ENCODE assay signal across 9 cellular contexts in genomic region chr2:37656512-37657423, GRCh38. TPM values are rescaled to one million over a fixed set of nuclear protein-coding genes. Genes with fewer than 3 reads are reported as not detected.
DNase-seq lines count a peak whose midpoint lies in the region; ATAC-seq and TF ChIP-seq lines count a peak whose summit lies in the region.
"Had no signal": no experiment of that assay in that cellular context is flagged by ENCODE, and none has a peak within 500 bp of the region (broad histone marks: within the 10 kb centered on the region; RNA-seq: fewer than 3 reads in every experiment).

No MANE protein-coding gene starts in this region.

- peak overlapping the region; percentile 74 for H3K27ac Mint-ChIP-seq in activated T-helper 17 cell treated with anti-CD3 and anti-CD28 coated beads, Interleukin-2, amount 50 U/mL, for 72 hours

- DNase-seq in cardiac muscle cell (ENCODE audit: low read depth in 1 of 2, low spot score in 1 of 2) (no peak), cardiac septum (ENCODE audit: low spot score) (no peak), right lobe of liver (no peak), upper lobe of left lung (no peak), MV-4-11 (lab: John Stamatoyannopoulos, UW) (no peak), G401 (ENCODE audit: low spot score) (no peak)
- DNase-seq: occipital lobe had no signal

- TF ChIP-seq CTCF in cardiac muscle cell (IDR thresholded peaks at IDR 0.05; ENCODE audit: low read depth, low read length), result no peak
- no peak for TF ChIP-seq CTCF in right lobe of liver (IDR thresholded peaks at IDR 0.05)
- no peak for TF ChIP-seq CTCF in upper lobe of left lung (IDR thresholded peaks at IDR 0.05)

- H3K27me3 ChIP-seq in cardiac muscle cell (no peaks in the 10 kb centered on the region), right lobe of liver (no peaks in the 10 kb centered on the region), upper lobe of left lung (no peaks in the 10 kb centered on the region)

- TF ChIP-seq EP300 in upper lobe of left lung (IDR thresholded peaks at IDR 0.05), result peak in 2 of 4 donors; percentile 70 to 77

- H3K9me3 ChIP-seq in cardiac muscle cell (ENCODE audit: low read depth) (no peaks in the 10 kb centered on the region), right lobe of liver (no peaks in the 10 kb centered on the region), upper lobe of left lung (no peaks in the 10 kb centered on the region)

- no peak overlapping the region for H3K4me3 ChIP-seq in cardiac muscle cell
- H3K4me3 ChIP-seq in right lobe of liver, result no peak overlapping the region
- H3K4me3 ChIP-seq in upper lobe of left lung, result no peak overlapping the region

- peaks cover 83% of the 10 kb centered on the region for H3K36me3 Mint-ChIP-seq in activated T-helper 17 cell treated with anti-CD3 and anti-CD28 coated beads, Interleukin-2, amount 50 U/mL, for 72 hours (ENCODE audit: low read depth)

- no peaks in the 10 kb centered on the region for H3K36me3 ChIP-seq in cardiac muscle cell
- H3K36me3 ChIP-seq in right lobe of liver, result no peaks in the 10 kb centered on the region
- H3K36me3 ChIP-seq in upper lobe of left lung, result no peaks in the 10 kb centered on the region

- H3K4me1 Mint-ChIP-seq in activated T-helper 17 cell treated with anti-CD3 and anti-CD28 coated beads, Interleukin-2, amount 50 U/mL, for 72 hours, result peaks cover 87% of the 10 kb centered on the region

- 64% methylated on average over 11 of the region's 11 CpGs for WGBS in right lobe of liver (ENCODE audit: insufficient coverage, low coverage, low lambda C conversion rate, missing lambda C conversion rate)
- WGBS in upper lobe of left lung, 2 donors, result 27 to 40% methylated on average over 11 of the region's 11 CpGs

- H3K27me3 Mint-ChIP-seq in activated T-helper 17 cell treated with anti-CD3 and anti-CD28 coated beads, Interleukin-2, amount 50 U/mL, for 72 hours, result no peaks in the 10 kb centered on the region

- ATAC-seq in activated T-helper 17 cell treated with anti-CD3 and anti-CD28 coated beads, Interleukin-2, amount 50 U/mL, for 72 hours (replicated peaks), result peak; percentile 51
- ATAC-seq in right lobe of liver (peak; percentile 19 to 71 (median 47)), upper lobe of left lung (ENCODE audit: low FRiP score in 2 of 2) (no peak), GM19351 (IDR thresholded peaks at IDR 0.05; ENCODE audit: unreplicated experiment) (no peak)

- no peak for TF ChIP-seq POLR2A in right lobe of liver (IDR thresholded peaks at IDR 0.05)
- no peak for TF ChIP-seq POLR2A in upper lobe of left lung (IDR thresholded peaks at IDR 0.05)

- H3K4me3 Mint-ChIP-seq in activated T-helper 17 cell treated with anti-CD3 and anti-CD28 coated beads, Interleukin-2, amount 50 U/mL, for 72 hours, result peak overlapping the region; percentile 81

- in situ Hi-C loops in G401 (cut with HindIII; ENCODE audit: low sequenced_read_pairs), result no loop called here

- H3K9me3 Mint-ChIP-seq in activated T-helper 17 cell treated with anti-CD3 and anti-CD28 coated beads, Interleukin-2, amount 50 U/mL, for 72 hours, result peaks cover 4% of the 10 kb centered on the region

- H3K27ac ChIP-seq in cardiac muscle cell (peak overlapping the region; percentile 74), right lobe of liver (peak overlapping the region; percentile 5 to 53 (median 35)), upper lobe of left lung (peak overlapping the region; percentile 53 to 81 (median 77))

- H3K4me1 ChIP-seq in cardiac muscle cell (ENCODE audit: low read depth) (peaks cover 77% of the 10 kb centered on the region), right lobe of liver (peaks cover 0 to 6% (median 0%) of the 10 kb centered on the region in 4 donors), upper lobe of left lung (peaks cover 51 to 68% (median 59%) of the 10 kb centered on the region in 4 donors)

- intact Hi-C loops in cardiac septum (cut with DNase I), result loop anchor here (5.0 to 10.0 kb wide), 2 partner anchors 149 to 218 kb away; no protein-coding TSS in a partner anchor
- intact Hi-C loops in right lobe of liver (cut with DNase I), result no loop called here

RNA-seq across cellular contexts. Expression of gene CDC42EP3, which starts 14.7 kb away (rescaled TPM):
- 36.2 and 39.6 TPM in 2 replicates for total RNA-seq in cardiac muscle cell
- polyA plus RNA-seq in cardiac muscle cell, result 56.7 and 62.3 TPM in 2 replicates
- total RNA-seq in cardiac septum, result 194 TPM
- 10 to 100 TPM; 33.5 to 40.9 TPM for total RNA-seq in activated T-helper 17 cell treated with anti-CD3 and anti-CD28 coated beads, Interleukin-2, amount 50 U/mL, for 72 hours
- 1 to 10 TPM; 3.4 to 8.4 (median 6.0) TPM for total RNA-seq in right lobe of liver
- 10 to 100 TPM; 24.5 to 76.2 (median 43.2) TPM for total RNA-seq in upper lobe of left lung
- 0.07 TPM in 1 of 2 replicates, not detected in the other for total RNA-seq in G401 (2014; rRNA removed; shearing (Covaris generic))

Comparison
In these comparisons a context has a peak if more than half of its experiments do, and no peak if none do; other contexts are left out.
1. ATAC-seq: peak in activated T-helper 17 cell treated with anti-CD3 and anti-CD28 coated beads, Interleukin-2, amount 50 U/mL, for 72 hours (single experiment) and right lobe of liver (4 of 4); none in upper lobe of left lung (0 of 2) and GM19351 (single experiment).
2. Peak in every context shown above with its lines, with median percentiles within 50 percentile points of each other: H3K27ac ChIP-seq.